8 cellular contexts compared by ENCODE assay signal in genomic region chr7:30074422-30075030, GRCh38. TPM values are rescaled to one million over a fixed set of nuclear protein-coding genes. Genes with fewer than 3 reads are reported as not detected.
DNase-seq lines count a peak whose midpoint lies in the region; ATAC-seq and TF ChIP-seq lines count a peak whose summit lies in the region.

No MANE protein-coding gene starts in this region.

- CTCF ChIA-PET in activated CD4-positive, alpha-beta T cell treated with anti-CD3 and anti-CD28 coated beads, Interleukin-2, amount 10 ng/mL, durations not matched to agents 7 days and 5 days (lab: Charles Lee), result interaction anchor here (0.9 kb wide), 1 partner anchor 13 kb away, joined by 4 read pairs; no protein-coding TSS in a partner anchor
- CTCF ChIA-PET in T-cell (lab: Charles Lee), result interaction anchor here (0.9 to 1.3 kb wide), 3 partner anchors 13 to 42 kb away, joined by 3 to 9 read pairs (median 3); no protein-coding TSS in a partner anchor

- no peak overlapping the region for H3K27ac ChIP-seq in lower lobe of right lung
- H3K27ac ChIP-seq in effector memory CD4-positive, alpha-beta T cell (ENCODE audit: insufficient read depth, low read length, poor library complexity, severe bottlenecking), result no peak overlapping the region

- peaks cover 1% of the 10 kb centered on the region for H3K4me1 ChIP-seq in adipocyte (ENCODE audit: control insufficient read depth, insufficient read depth, low read length)
- H3K4me1 ChIP-seq in lower lobe of right lung, result no peaks in the 10 kb centered on the region
- H3K4me1 ChIP-seq in effector memory CD4-positive, alpha-beta T cell (ENCODE audit: control insufficient read depth, insufficient read depth, low read length, poor library complexity, severe bottlenecking), result no peaks in the 10 kb centered on the region

- POLR2A ChIA-PET in activated CD4-positive, alpha-beta T cell treated with anti-CD3 and anti-CD28 coated beads, Interleukin-2, amount 10 ng/mL, durations not matched to agents 7 days and 5 days (lab: Charles Lee), result no interaction called here
- POLR2A ChIA-PET in T-cell (lab: Charles Lee), result no interaction called here

- H3K27me3 ChIP-seq in adipocyte (replicated peaks; ENCODE audit: control insufficient read depth, insufficient read depth, low read length) (no peaks in the 10 kb centered on the region), lower lobe of right lung (ENCODE audit: low read depth) (no peaks in the 10 kb centered on the region)
- H3K27me3 ChIP-seq in effector memory CD4-positive, alpha-beta T cell (replicated peaks; ENCODE audit: control insufficient read depth, insufficient read depth, low read length, poor library complexity, severe bottlenecking), result no peaks in the 10 kb centered on the region

- peak; percentile 13 for DNase-seq in activated CD4-positive, alpha-beta T cell treated with anti-CD3 and anti-CD28 coated beads, Interleukin-2, amount 10 ng/mL, durations not matched to agents 7 days and 5 days
- no peak for DNase-seq in activated CD4-positive, alpha-beta T cell treated with anti-CD3 and anti-CD28 coated beads for 4 hours
- DNase-seq in NCI-H1694 treated with DMSO at 0.1 percent for 48 hours (lab: John Stamatoyannopoulos, UW), result peak; percentile 58
- peak; percentile 63 for DNase-seq in adipocyte (ENCODE audit: low read depth)
- no peak for DNase-seq in lower lobe of right lung
- DNase-seq in effector memory CD4-positive, alpha-beta T cell, result no peak
- DNase-seq in T-cell, result no peak

- no peak overlapping the region for H3K9ac ChIP-seq in adipocyte (ENCODE audit: low read length)

- H3K27ac Mint-ChIP-seq in activated CD4-positive, alpha-beta T cell treated with anti-CD3 and anti-CD28 coated beads, Interleukin-2, amount 10 ng/mL, durations not matched to agents 7 days and 5 days, result no peak overlapping the region
- H3K27ac Mint-ChIP-seq in T-cell, result no peak overlapping the region

- no peaks in the 10 kb centered on the region for H3K9me3 Mint-ChIP-seq in activated CD4-positive, alpha-beta T cell treated with anti-CD3 and anti-CD28 coated beads, Interleukin-2, amount 10 ng/mL, durations not matched to agents 7 days and 5 days
- H3K9me3 Mint-ChIP-seq in T-cell, result no peaks in the 10 kb centered on the region

- no peak overlapping the region for H3K4me3 ChIP-seq in adipocyte (ENCODE audit: low read length)
- no peak overlapping the region for H3K4me3 ChIP-seq in lower lobe of right lung
- H3K4me3 ChIP-seq in effector memory CD4-positive, alpha-beta T cell (ENCODE audit: insufficient read depth, low read depth, low read length, poor library complexity, severe bottlenecking), result no peak overlapping the region

- H3K9me3 ChIP-seq in adipocyte (ENCODE audit: control insufficient read depth, low read length) (no peaks in the 10 kb centered on the region), lower lobe of right lung (no peaks in the 10 kb centered on the region)
- H3K9me3 ChIP-seq in effector memory CD4-positive, alpha-beta T cell (ENCODE audit: control insufficient read depth, low read length), result no peaks in the 10 kb centered on the region

- H3K36me3 ChIP-seq in adipocyte (ENCODE audit: control insufficient read depth, insufficient read depth, low read length, severe bottlenecking) (peaks cover 12% of the 10 kb centered on the region), lower lobe of right lung (peaks cover 10% of the 10 kb centered on the region)
- H3K36me3 ChIP-seq in effector memory CD4-positive, alpha-beta T cell (ENCODE audit: control insufficient read depth, insufficient read depth, low read length), result peaks cover 5% of the 10 kb centered on the region

- intact Hi-C loops in lower lobe of right lung (cut with DNase I), result no loop called here

- no peak overlapping the region for H3K4me3 Mint-ChIP-seq in activated CD4-positive, alpha-beta T cell treated with anti-CD3 and anti-CD28 coated beads, Interleukin-2, amount 10 ng/mL, durations not matched to agents 7 days and 5 days
- H3K4me3 Mint-ChIP-seq in T-cell, result no peak overlapping the region

- TF ChIP-seq CTCF in lower lobe of right lung (IDR thresholded peaks at IDR 0.05), result peak; percentile 48

- no peaks in the 10 kb centered on the region for H3K27me3 Mint-ChIP-seq in activated CD4-positive, alpha-beta T cell treated with anti-CD3 and anti-CD28 coated beads, Interleukin-2, amount 10 ng/mL, durations not matched to agents 7 days and 5 days
- H3K27me3 Mint-ChIP-seq in T-cell, result no peaks in the 10 kb centered on the region

- peak in 1 of 2 donors; percentile 54 for ATAC-seq in lower lobe of right lung
- no peak for ATAC-seq in HG03095 (IDR thresholded peaks at IDR 0.05; ENCODE audit: unreplicated experiment)
- ATAC-seq in T-cell (replicated peaks in 1 of 4), result no peak

- no peaks in the 10 kb centered on the region for H3K4me1 Mint-ChIP-seq in activated CD4-positive, alpha-beta T cell treated with anti-CD3 and anti-CD28 coated beads, Interleukin-2, amount 10 ng/mL, durations not matched to agents 7 days and 5 days
- no peaks in the 10 kb centered on the region for H3K4me1 Mint-ChIP-seq in T-cell

- no peaks in the 10 kb centered on the region for H3K36me3 Mint-ChIP-seq in activated CD4-positive, alpha-beta T cell treated with anti-CD3 and anti-CD28 coated beads, Interleukin-2, amount 10 ng/mL, durations not matched to agents 7 days and 5 days (ENCODE audit: low read depth)
- H3K36me3 Mint-ChIP-seq in T-cell, result peaks cover 43% of the 10 kb centered on the region

RNA-seq across cellular contexts. Expression of gene PLEKHA8, which starts 46.3 kb away (rescaled TPM):
- total RNA-seq in activated CD4-positive, alpha-beta T cell treated with anti-CD3 and anti-CD28 coated beads, Interleukin-2, amount 10 ng/mL, durations not matched to agents 7 days and 5 days, result 1 to 10 TPM; 5.2 to 6.3 TPM
- 8.8 TPM for total RNA-seq in lower lobe of right lung
- total RNA-seq in T-cell, result 10 to 100 TPM in 2 of 5 donors, 1 to 10 TPM in 3; 8.6 to 11.2 (median 9.9) TPM

RNA-seq across cellular contexts. Expression of gene FKBP14, which starts 48.0 kb away (rescaled TPM):
- 1 to 10 TPM; 3.0 to 4.1 TPM for total RNA-seq in activated CD4-positive, alpha-beta T cell treated with anti-CD3 and anti-CD28 coated beads, Interleukin-2, amount 10 ng/mL, durations not matched to agents 7 days and 5 days
- 11.7 TPM for total RNA-seq in lower lobe of right lung
- total RNA-seq in T-cell, result 1 to 10 TPM; 4.2 to 5.0 (median 4.5) TPM

Comparison
In these comparisons a context has a peak if more than half of its experiments do, and no peak if none do; other contexts are left out.
1. DNase-seq: peak in activated CD4-positive, alpha-beta T cell treated with anti-CD3 and anti-CD28 coated beads, Interleukin-2, amount 10 ng/mL, durations not matched to agents 7 days and 5 days (single experiment), NCI-H1694 treated with DMSO at 0.1 percent for 48 hours (single experiment) and adipocyte (single experiment); none in activated CD4-positive, alpha-beta T cell treated with anti-CD3 and anti-CD28 coated beads for 4 hours (0 of 2), lower lobe of right lung (single experiment), effector memory CD4-positive, alpha-beta T cell (0 of 3) and T-cell (0 of 34).